In the genomic region with DNA sequence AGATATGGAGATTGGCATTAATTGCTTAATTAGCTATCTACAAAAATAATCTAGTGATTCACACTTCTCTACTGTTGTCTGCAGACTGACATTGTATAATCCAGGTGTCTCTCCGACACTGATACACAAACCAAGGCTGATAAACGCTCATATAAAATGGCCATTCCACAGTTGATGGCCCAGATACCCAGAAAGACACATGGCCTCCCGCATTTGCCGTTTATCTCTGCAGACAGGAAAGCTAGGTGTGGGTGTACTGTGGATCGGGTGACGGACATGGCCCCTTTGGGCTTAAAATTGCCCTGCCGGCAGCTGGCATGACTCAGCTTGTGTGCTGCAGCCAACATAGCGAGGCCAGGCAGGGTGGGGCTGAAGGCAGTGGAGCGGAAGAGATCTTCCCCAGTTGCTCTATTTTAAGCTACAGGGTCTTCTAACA, we compare ENCODE assay signal across 1 cellular context.
TF ChIP-seq lines count a peak whose summit lies in the region.

No MANE protein-coding gene starts in this region.

TF ChIP-seq in IMR-90, 13 proteins besides CTCF, POLR2A, EP300 and RAD21 (continued from another document):
- TF ChIP-seq USF2 (IDR thresholded peaks at IDR 0.05; ENCODE audit: low read depth, low read length): no peak
- TF ChIP-seq MXI1 (IDR thresholded peaks at IDR 0.05; ENCODE audit: borderline replicate concordance, low read depth, low read length): no peak
